1 cellular context compared by ENCODE assay signal in genomic region chr9:99345451-99345850, GRCh38.
TF ChIP-seq lines count a peak whose summit lies in the region.

No MANE protein-coding gene starts in this region.

TF ChIP-seq in SK-N-SH, 30 proteins besides CTCF, POLR2A, EP300 and RAD21 (continued from another document):
- no peak for TF ChIP-seq PBX3 (IDR thresholded peaks at IDR 0.05)
- no peak for TF ChIP-seq SIN3A (IDR thresholded peaks at IDR 0.05; ENCODE audit: borderline replicate concordance, low read depth, low read length)
- no peak for TF ChIP-seq RCOR1 (IDR thresholded peaks at IDR 0.05; ENCODE audit: low read length)
- TF ChIP-seq SMC3 (IDR thresholded peaks at IDR 0.05; ENCODE audit: low read depth, low read length) = no peak
- TF ChIP-seq USF2 (IDR thresholded peaks at IDR 0.05; ENCODE audit: borderline replicate concordance, low read depth, low read length) = no peak
- TF ChIP-seq POLR2AphosphoS5 (IDR thresholded peaks at IDR 0.05; ENCODE audit: low read depth, low read length) = no peak
- no peak for TF ChIP-seq EZH2phosphoT487 (IDR thresholded peaks at IDR 0.05; ENCODE audit: borderline replicate concordance, low read depth)
- no peak for TF ChIP-seq MAX (IDR thresholded peaks at IDR 0.05; ENCODE audit: low read depth)
- no peak for TF ChIP-seq GATA2 (CRISPR knock-in tag; IDR thresholded peaks at IDR 0.05)
